In the genomic region with DNA sequence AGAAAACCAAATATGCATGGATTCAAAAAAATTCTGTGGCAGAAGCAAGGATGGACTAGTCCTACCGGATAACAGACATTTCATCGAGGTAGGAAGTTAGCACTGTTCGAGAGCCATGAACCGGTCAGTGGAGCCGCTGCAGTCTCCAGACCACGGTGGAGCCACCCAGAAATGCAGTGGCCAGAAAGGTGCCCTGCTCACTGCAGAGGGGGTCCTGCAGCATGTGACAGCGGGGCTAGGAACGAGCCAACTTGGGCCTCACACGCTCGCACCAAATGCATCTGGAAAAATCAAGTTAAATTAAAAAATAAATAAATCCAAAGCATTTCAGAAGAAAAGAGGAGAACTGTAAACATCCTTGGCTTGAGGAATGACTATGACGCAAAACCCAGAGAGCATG, we compare ENCODE assay signal across 21 cellular contexts. TPM values are rescaled to one million over a fixed set of nuclear protein-coding genes. Genes with fewer than 3 reads are reported as not detected.
"Had no signal": no experiment of that assay in that cellular context is flagged by ENCODE, and none has a peak within 500 bp of the region (broad histone marks: within the 10 kb centered on the region; RNA-seq: fewer than 3 reads in every experiment).

No MANE protein-coding gene starts in this region.

- DNase-seq: KBM-7, MG63, NCI-H1092, NCI-H1105 treated with DMSO at 0.1 percent for 48 hours, NCI-H1417 treated with DMSO at 0.1 percent for 48 hours, NCI-H146, NCI-H1694 treated with DMSO at 0.1 percent for 48 hours, NCI-H1930, NCI-H2081, NCI-H2107, NCI-H2227 treated with DMSO at 0.1 percent for 48 hours, NCI-H524, NCI-H526 treated with DMSO at 0.1 percent for 48 hours, NCI-H774, Right ventricle myocardium superior, RPMI8226, SIG-M5 had no signal

- H3K4me1 ChIP-seq: SJSA1 had no signal

- FAIRE-seq: RCC 7860 had no signal

- H3K27ac ChIP-seq: SJSA1, SK-N-MC had no signal

- H3K4me3 ChIP-seq: MG63, SJSA1, SK-N-MC had no signal

- H3K36me3 ChIP-seq: MG63, SJSA1 had no signal

- H3K9me3 ChIP-seq: MG63, SJSA1 had no signal

RNA-seq across cellular contexts. Expression of gene CFAP46, which starts 13.1 kb away (rescaled TPM):
- total RNA-seq: HT-29 had no signal
